ENCODE assay signal across 7 cellular contexts in genomic region chr6:29651413-29652197, GRCh38. TPM values are rescaled to one million over a fixed set of nuclear protein-coding genes. Genes with fewer than 3 reads are reported as not detected.
DNase-seq lines count a peak whose midpoint lies in the region; ATAC-seq and TF ChIP-seq lines count a peak whose summit lies in the region.

No MANE protein-coding gene starts in this region.

- no peak overlapping the region for H3K4me3 Mint-ChIP-seq in activated B cell treated with CpG ODN at 0.5 μM for 24 hours

- no peak overlapping the region for H2AFZ ChIP-seq in MM.1S (ENCODE audit: low read length)

- POLR2A ChIA-PET in activated B cell treated with CpG ODN at 0.5 μM for 24 hours (lab: Charles Lee): interaction anchor here (0.7 to 3.1 kb wide), 2 partner anchors 24 to 290 kb away, joined by 4 to 18 read pairs; no protein-coding TSS in a partner anchor

- peaks cover 4% of the 10 kb centered on the region for H3K27me3 Mint-ChIP-seq in activated B cell treated with CpG ODN at 0.5 μM for 24 hours

- no peaks in the 10 kb centered on the region for H3K79me2 ChIP-seq in MM.1S (ENCODE audit: low read length)

- no peaks in the 10 kb centered on the region for H3K9me3 ChIP-seq in MM.1S (replicated peaks; ENCODE audit: insufficient read depth, low read length)
- no peaks in the 10 kb centered on the region for H3K9me3 ChIP-seq in MG63

- H3K4me1 Mint-ChIP-seq in activated B cell treated with CpG ODN at 0.5 μM for 24 hours: peaks cover 17% of the 10 kb centered on the region

- H3K36me3 Mint-ChIP-seq in activated B cell treated with CpG ODN at 0.5 μM for 24 hours (ENCODE audit: low read depth): no peaks in the 10 kb centered on the region

- H3K27ac Mint-ChIP-seq in activated B cell treated with CpG ODN at 0.5 μM for 24 hours: no peak overlapping the region

- CTCF ChIA-PET in activated B cell treated with CpG ODN at 0.5 μM for 24 hours (lab: Charles Lee): interaction anchor here (0.6 to 2.6 kb wide), 5 partner anchors 10 to 98 kb away, joined by 3 to 22 read pairs (median 12); no protein-coding TSS in a partner anchor

- H3K27me3 ChIP-seq in MM.1S (replicated peaks; ENCODE audit: insufficient read depth, low read length) (no peaks in the 10 kb centered on the region), MG63 (no peaks in the 10 kb centered on the region)

- intact Hi-C loops in activated B cell treated with CpG ODN at 0.5 μM for 24 hours (cut with micrococcal nuclease): loop anchor here (2.0 to 5.0 kb wide), 3 partner anchors 71 to 183 kb away; partner anchors contain the start of gene HLA-F

- ATAC-seq in activated B cell treated with CpG ODN at 0.5 μM for 24 hours (ENCODE audit: low read depth): no peak
- peak; percentile 37 for ATAC-seq in left lobe of liver
- no peak for ATAC-seq in GM21381 (IDR thresholded peaks at IDR 0.05; ENCODE audit: unreplicated experiment)

- H4K20me1 ChIP-seq in MM.1S (ENCODE audit: insufficient read depth, low read length): no peaks in the 10 kb centered on the region

- H3K4me2 ChIP-seq in MM.1S (ENCODE audit: low read depth, low read length): peak overlapping the region; percentile 0; the same call in 1 of the 2 replicates

- H3K36me3 ChIP-seq in MM.1S (replicated peaks; ENCODE audit: insufficient read depth, low read length) (no peaks in the 10 kb centered on the region), MG63 (no peaks in the 10 kb centered on the region)

- H3K27ac ChIP-seq in MM.1S (ENCODE audit: low read length): no peak overlapping the region

- no peaks in the 10 kb centered on the region for H3K9me2 ChIP-seq in MM.1S (replicated peaks; ENCODE audit: insufficient read depth, low read length)

- H3K4me1 ChIP-seq in MM.1S (ENCODE audit: low read length): peaks cover 18% of the 10 kb centered on the region

- H3K9me3 Mint-ChIP-seq in activated B cell treated with CpG ODN at 0.5 μM for 24 hours: no peaks in the 10 kb centered on the region

- no peaks in the 10 kb centered on the region for H3F3A ChIP-seq in MM.1S (ENCODE audit: insufficient read depth, low read length)

- TF ChIP-seq CTCF in MM.1S (IDR thresholded peaks at IDR 0.05; ENCODE audit: low read length): peak; percentile 67
- peak; percentile 45 for TF ChIP-seq CTCF in activated B cell treated with CpG ODN at 0.5 μM for 24 hours (IDR thresholded peaks at IDR 0.05)

- peak; percentile 63 for DNase-seq in GM03348 (ENCODE audit: low spot score)
- DNase-seq in MM.1S: peak; percentile 46
- no peak for DNase-seq in activated B cell treated with CpG ODN at 0.5 μM for 24 hours
- no peak for DNase-seq in left lobe of liver (ENCODE audit: low spot score)
- DNase-seq in MG63: no peak
- no peak for DNase-seq in activated CD4-positive, CD25-positive, alpha-beta regulatory T cell (lab: John Stamatoyannopoulos, UW)

- H3K4me3 ChIP-seq in MM.1S (ENCODE audit: low read length) (no peak overlapping the region), MG63 (no peak overlapping the region)

- H3K9ac ChIP-seq in MM.1S (ENCODE audit: low read length): no peak overlapping the region

RNA-seq across cellular contexts. Expression of gene MOG, which starts 5.3 kb away (rescaled TPM):
- total RNA-seq in activated B cell treated with CpG ODN at 0.5 μM for 24 hours (not detected in 2 replicates), left lobe of liver (not detected)
- not detected in 2 replicates for total RNA-seq in MG63 (2014; rRNA removed; shearing (Covaris generic); ENCODE audit: low replicate concordance)

RNA-seq across cellular contexts. Expression of gene GABBR1, which starts 18.6 kb away (rescaled TPM):
- total RNA-seq in activated B cell treated with CpG ODN at 0.5 μM for 24 hours: 88.9 and 117 TPM in 2 replicates
- total RNA-seq in left lobe of liver: 3.0 TPM
- total RNA-seq in MG63 (2014; rRNA removed; shearing (Covaris generic); ENCODE audit: low replicate concordance): 1.9 and 3.7 TPM in 2 replicates

RNA-seq across cellular contexts. Expression of gene ZFP57, which starts 29.3 kb away (rescaled TPM):
- total RNA-seq in activated B cell treated with CpG ODN at 0.5 μM for 24 hours (5.2 and 5.5 TPM in 2 replicates), left lobe of liver (not detected)
- total RNA-seq in MG63 (2014; rRNA removed; shearing (Covaris generic); ENCODE audit: low replicate concordance): not detected in 2 replicates

Comparison
In these comparisons a context has a peak if more than half of its experiments do, and no peak if none do; other contexts are left out.
1. DNase-seq: peak in GM03348 (single experiment) and MM.1S (single experiment); none in activated B cell treated with CpG ODN at 0.5 μM for 24 hours (single experiment), left lobe of liver (single experiment), MG63 (single experiment) and activated CD4-positive, CD25-positive, alpha-beta regulatory T cell (0 of 4).
2. RNA of gene GABBR1, which starts 18.6 kb away (total RNA-seq): 88.9 to 117 TPM in activated B cell treated with CpG ODN at 0.5 μM for 24 hours; 3.0 TPM in left lobe of liver (single experiment) and 1.9 to 3.7 TPM in MG63; every median in the first group is over 10 times any median in the second.